In the genomic region with DNA sequence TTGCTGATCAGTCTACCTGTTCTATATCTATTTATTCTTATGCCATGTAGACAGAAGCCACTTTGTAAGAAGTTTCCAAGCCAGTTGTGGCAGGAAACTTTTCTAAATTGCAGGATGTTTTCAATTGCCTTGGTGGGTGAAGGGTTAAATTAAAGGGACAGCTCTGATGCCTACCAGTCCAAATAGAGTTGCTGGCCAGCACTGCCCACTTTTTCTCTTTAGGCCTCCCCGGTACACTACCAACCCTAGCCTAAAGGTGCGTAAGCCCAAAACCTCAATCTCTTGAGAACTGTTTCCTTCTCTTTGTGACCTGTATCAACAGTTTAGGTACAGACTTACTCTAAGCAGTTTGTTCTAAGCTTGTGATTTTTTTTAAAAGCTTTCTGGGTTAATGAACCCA, we compare ENCODE assay signal across 24 cellular contexts. TPM values are rescaled to one million over a fixed set of nuclear protein-coding genes. Genes with fewer than 3 reads are reported as not detected.
"Had no signal": no experiment of that assay in that cellular context is flagged by ENCODE, and none has a peak within 500 bp of the region (broad histone marks: within the 10 kb centered on the region; RNA-seq: fewer than 3 reads in every experiment).

No MANE protein-coding gene starts in this region.

- H3K36me3 ChIP-seq: MG63, SJSA1 had no signal

- H3K27ac ChIP-seq: SJSA1, SK-N-MC had no signal

- H3K4me1 ChIP-seq: SJSA1 had no signal

- H3K9me3 ChIP-seq: MG63 had no signal

- H3K4me3 ChIP-seq: MG63, SJSA1, SK-N-MC had no signal

- FAIRE-seq: HTR-8/SVneo, RCC 7860 had no signal

- DNase-seq: Karpas-422, KG1, MG63, NCI-H1092, NCI-H1105 treated with DMSO at 0.1 percent for 48 hours, NCI-H1417 treated with DMSO at 0.1 percent for 48 hours, NCI-H146, NCI-H1694 treated with DMSO at 0.1 percent for 48 hours, NCI-H1930, NCI-H2081 treated with DMSO at 0.1 percent for 48 hours, NCI-H2171, NCI-H226, NCI-H446, NCI-H510A, NCI-H524 treated with DMSO at 0.1 percent for 48 hours, NCI-H69, NCI-H774, Right ventricle myocardium superior, RPMI8226, SIG-M5 had no signal

RNA-seq across cellular contexts. Expression of gene CCDC185, which starts 44.8 kb away (rescaled TPM):
- total RNA-seq: Right ventricle myocardium superior, SJSA1 had no signal
